In the genomic region with DNA sequence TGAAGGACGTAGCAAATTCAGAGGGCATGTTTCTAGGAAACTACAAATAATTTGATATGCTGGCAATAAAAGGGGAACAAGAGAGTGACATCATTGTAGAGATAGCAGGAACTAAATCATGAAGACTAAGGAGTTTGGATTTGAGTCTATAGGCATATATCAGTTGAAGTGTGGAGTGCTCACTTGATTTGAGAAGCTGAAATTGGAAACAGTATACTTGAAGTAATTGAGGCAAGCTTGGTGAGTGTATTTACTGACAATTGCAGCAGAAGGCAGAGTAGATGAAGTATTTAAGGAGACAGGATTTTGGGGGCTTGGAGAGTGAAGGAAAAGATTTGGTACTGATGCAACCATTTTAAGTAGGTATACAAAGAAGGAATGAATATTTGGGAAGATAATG, we compare ENCODE assay signal across 10 cellular contexts. TPM values are rescaled to one million over a fixed set of nuclear protein-coding genes. Genes with fewer than 3 reads are reported as not detected.
A peak's percentile ranks its signal among the peaks of the same experiment; 100 is the strongest.
DNase-seq lines count a peak whose midpoint lies in the region; ATAC-seq and TF ChIP-seq lines count a peak whose summit lies in the region.
"Had no signal": no experiment of that assay in that cellular context is flagged by ENCODE, and none has a peak within 500 bp of the region (broad histone marks: within the 10 kb centered on the region; RNA-seq: fewer than 3 reads in every experiment).

No MANE protein-coding gene starts in this region.

- H3K4me1 Mint-ChIP-seq in mesothelial cell of epicardium, result no peaks in the 10 kb centered on the region

- peak overlapping the region; percentile 48 for H3K4me2 ChIP-seq in HCT116 (ENCODE audit: low read length)

- H3K9me2 ChIP-seq in HCT116 (ENCODE audit: insufficient read depth), result no peaks in the 10 kb centered on the region

- no TSS peak for BruUV-seq in HCT116 (replicated peaks; lab: Mats Ljungman, UMichigan)

- TF ChIP-seq POLR2A in GM18505 (IDR thresholded peaks at IDR 0.05; ENCODE audit: borderline replicate concordance, extremely low read depth, insufficient read depth, insufficient read length), result no peak
- no peak for TF ChIP-seq POLR2A in HCT116 (IDR thresholded peaks at IDR 0.05; ENCODE audit: borderline replicate concordance, extremely low read depth, insufficient read depth, insufficient read length)

- intact Hi-C loops in HCT116 (cut with micrococcal nuclease), result no loop called here

- no peak overlapping the region for H3K4me3 ChIP-seq in HCT116 (replicated peaks in 1 of 2; ENCODE audit: low read depth in 1 of 2, low read length in 2 of 2)
- H3K4me3 ChIP-seq: tibial artery had no signal

- no peak for TF ChIP-seq RAD21 in HCT116 (IDR thresholded peaks at IDR 0.05; ENCODE audit: low read depth)

- peaks cover 11 to 20% of the 10 kb centered on the region in 2 experiments for H3K36me3 ChIP-seq in HCT116 (ENCODE audit: control insufficient read depth in 1 of 2, insufficient read depth in 2 of 2, low read length in 2 of 2)

- H3K9ac ChIP-seq in HCT116 (ENCODE audit: low read length), result no peak overlapping the region

- H3K36me3 Mint-ChIP-seq in mesothelial cell of epicardium, result peaks cover 24% of the 10 kb centered on the region

- H3K27ac Mint-ChIP-seq in mesothelial cell of epicardium, result peak overlapping the region; percentile 0
- H3K27ac Mint-ChIP-seq: memory B cell had no signal

- CTCF ChIA-PET in HCT116 (lab: Charles Lee), result interaction anchor here (1.5 kb wide), 1 partner anchor 17 kb away, joined by 4 read pairs; no protein-coding TSS in a partner anchor

- RAD21 ChIA-PET in HCT116 (lab: Charles Lee; ENCODE audit: low non-redundant PET in 1 of 2, low total read pairs in 2 of 2, uncharacterized antibody in 2 of 2, unreplicated experiment in 2 of 2), result no interaction called here

- TF ChIP-seq CTCF in HCT116 (IDR thresholded peaks at IDR 0.05 in 2 of 3, conservative IDR thresholded peaks at IDR 0.05 in 1 of 3; ENCODE audit: borderline replicate concordance in 1 of 3, insufficient read depth in 1 of 3, low read depth in 2 of 3, low read length in 2 of 3) (no peak), mesothelial cell of epicardium (IDR thresholded peaks at IDR 0.05; ENCODE audit: unreplicated experiment) (no peak)

- peaks cover 18 to 45% of the 10 kb centered on the region in 2 experiments for H3K4me1 ChIP-seq in HCT116 (ENCODE audit: control insufficient read depth in 1 of 2, insufficient read depth in 2 of 2, low read length in 2 of 2)

- H3K4me3 Mint-ChIP-seq in mesothelial cell of epicardium, result no peak overlapping the region
- H3K4me3 Mint-ChIP-seq: memory B cell had no signal

- no peaks in the 10 kb centered on the region for H3K27me3 ChIP-seq in HCT116 (ENCODE audit: insufficient read depth, low read length)
- H3K27me3 ChIP-seq: tibial artery had no signal

- ATAC-seq in GM18505 (IDR thresholded peaks at IDR 0.05; ENCODE audit: unreplicated experiment) (peak; percentile 11), HCT116 (peak; percentile 4; the same call in 1 of the 2 replicates), SK-N-SH treated with all-trans-retinoic acid at 6 μM for 48 hours (peak; percentile 40), left lobe of liver (no peak)

- POLR2A ChIA-PET in HCT116 (lab: Charles Lee), result interaction anchor here (0.8 kb wide), 1 partner anchor 16 kb away, joined by 3 read pairs; no protein-coding TSS in a partner anchor

- no peaks in the 10 kb centered on the region for H3K79me2 ChIP-seq in HCT116 (ENCODE audit: insufficient read depth, low read length)

- no peaks in the 10 kb centered on the region for H3K27me3 Mint-ChIP-seq in mesothelial cell of epicardium (ENCODE audit: low read depth)
- H3K27me3 Mint-ChIP-seq: memory B cell had no signal

- no peaks in the 10 kb centered on the region for H3K9me3 Mint-ChIP-seq in mesothelial cell of epicardium
- H3K9me3 Mint-ChIP-seq: memory B cell had no signal

- DNase-seq in HCT116 (ENCODE audit: low read depth, low spot score), result no peak
- no peak for DNase-seq in mesothelial cell of epicardium (ENCODE audit: low spot score in 2 of 2, unreplicated experiment in 2 of 2)
- no peak for DNase-seq in NCI-H1092 (lab: John Stamatoyannopoulos, UW)
- DNase-seq in SIG-M5 treated with dmso at 0.1 percent for 504 hours (lab: John Stamatoyannopoulos, UW; ENCODE audit: unreplicated experiment), result no peak
- DNase-seq in left lobe of liver (ENCODE audit: low spot score), result no peak
- DNase-seq: SHP77, tibial artery had no signal

- no peaks in the 10 kb centered on the region for H3K9me3 ChIP-seq in HCT116 (ENCODE audit: control insufficient read depth in 1 of 2, insufficient read depth in 1 of 2, low read depth in 1 of 2, low read length in 2 of 2)
- H3K9me3 ChIP-seq: tibial artery had no signal

- H4K20me1 ChIP-seq in HCT116 (ENCODE audit: insufficient read depth), result no peaks in the 10 kb centered on the region

- no peak overlapping the region for H2AFZ ChIP-seq in HCT116 (ENCODE audit: low read depth, low read length, poor library complexity, severe bottlenecking)

- H3K27ac ChIP-seq in HCT116 (ENCODE audit: low read depth, low read length), result peak overlapping the region; percentile 46; the same call in 1 of the 2 replicates
- H3K27ac ChIP-seq: tibial artery had no signal

TF ChIP-seq in HCT116, 20 proteins besides CTCF, POLR2A, EP300 and RAD21 (continues in another document):
- TF ChIP-seq POLR2AphosphoS5 (IDR thresholded peaks at IDR 0.05; ENCODE audit: low read depth, low read length), result no peak
- no peak for TF ChIP-seq SP1 (IDR thresholded peaks at IDR 0.05; ENCODE audit: low read depth)
- no peak for TF ChIP-seq EZH2phosphoT487 (IDR thresholded peaks at IDR 0.05; ENCODE audit: borderline replicate concordance)
- TF ChIP-seq JUND (IDR thresholded peaks at IDR 0.05), result no peak
- TF ChIP-seq EZH2 (IDR thresholded peaks at IDR 0.05), result no peak
- TF ChIP-seq ZNF274 (IDR thresholded peaks at IDR 0.05; ENCODE audit: low read depth, low read length), result no peak
- no peak for TF ChIP-seq EGR1 (IDR thresholded peaks at IDR 0.05; ENCODE audit: low read depth)
- TF ChIP-seq, protein P1, sequence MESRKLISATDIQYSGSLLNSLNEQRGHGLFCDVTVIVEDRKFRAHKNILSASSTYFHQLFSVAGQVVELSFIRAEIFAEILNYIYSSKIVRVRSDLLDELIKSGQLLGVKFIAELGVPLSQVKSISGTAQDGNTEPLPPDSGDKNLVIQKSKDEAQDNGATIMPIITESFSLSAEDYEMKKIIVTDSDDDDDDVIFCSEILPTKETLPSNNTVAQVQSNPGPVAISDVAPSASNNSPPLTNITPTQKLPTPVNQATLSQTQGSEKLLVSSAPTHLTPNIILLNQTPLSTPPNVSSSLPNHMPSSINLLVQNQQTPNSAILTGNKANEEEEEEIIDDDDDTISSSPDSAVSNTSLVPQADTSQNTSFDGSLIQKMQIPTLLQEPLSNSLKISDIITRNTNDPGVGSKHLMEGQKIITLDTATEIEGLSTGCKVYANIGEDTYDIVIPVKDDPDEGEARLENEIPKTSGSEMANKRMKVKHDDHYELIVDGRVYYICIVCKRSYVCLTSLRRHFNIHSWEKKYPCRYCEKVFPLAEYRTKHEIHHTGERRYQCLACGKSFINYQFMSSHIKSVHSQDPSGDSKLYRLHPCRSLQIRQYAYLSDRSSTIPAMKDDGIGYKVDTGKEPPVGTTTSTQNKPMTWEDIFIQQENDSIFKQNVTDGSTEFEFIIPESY (IDR thresholded peaks at IDR 0.05; ENCODE audit: extremely low read depth, insufficient replicate concordance, low read length), result no peak
- no peak for TF ChIP-seq FOSL1 (IDR thresholded peaks at IDR 0.05; ENCODE audit: low read depth)
- no peak for TF ChIP-seq ELF1 (IDR thresholded peaks at IDR 0.05; ENCODE audit: borderline replicate concordance, low read depth)
- no peak for TF ChIP-seq CBX3 (IDR thresholded peaks at IDR 0.05; ENCODE audit: low read depth)

TF ChIP-seq in SK-N-SH treated with all-trans-retinoic acid at 6 μM for 48 hours, 23 proteins besides CTCF, POLR2A, EP300 and RAD21 (continues in another document):
- TF ChIP-seq ESRRG (CRISPR knock-in tag; IDR thresholded peaks at IDR 0.05) (no peak), ZNF565 (CRISPR knock-in tag; conservative IDR thresholded peaks at IDR 0.05; ENCODE audit: low read depth) (no peak), RARB (CRISPR knock-in tag; IDR thresholded peaks at IDR 0.05) (no peak), ZNF70 (CRISPR knock-in tag; IDR thresholded peaks at IDR 0.05) (no peak), SNAI2 (CRISPR knock-in tag; IDR thresholded peaks at IDR 0.05) (no peak), ZFP3 (CRISPR knock-in tag; IDR thresholded peaks at IDR 0.05) (no peak), BACH2 (CRISPR knock-in tag; IDR thresholded peaks at IDR 0.05; ENCODE audit: borderline replicate concordance) (no peak), ZC3H10 (CRISPR knock-in tag; IDR thresholded peaks at IDR 0.05) (no peak), ISL1 (CRISPR knock-in tag; IDR thresholded peaks at IDR 0.05) (no peak), OSR1 (CRISPR knock-in tag; IDR thresholded peaks at IDR 0.05) (no peak), PPARA (CRISPR knock-in tag; IDR thresholded peaks at IDR 0.05; ENCODE audit: borderline replicate concordance) (no peak), CSDC2 (CRISPR knock-in tag; IDR thresholded peaks at IDR 0.05) (no peak)
- TF ChIP-seq, protein P2, sequence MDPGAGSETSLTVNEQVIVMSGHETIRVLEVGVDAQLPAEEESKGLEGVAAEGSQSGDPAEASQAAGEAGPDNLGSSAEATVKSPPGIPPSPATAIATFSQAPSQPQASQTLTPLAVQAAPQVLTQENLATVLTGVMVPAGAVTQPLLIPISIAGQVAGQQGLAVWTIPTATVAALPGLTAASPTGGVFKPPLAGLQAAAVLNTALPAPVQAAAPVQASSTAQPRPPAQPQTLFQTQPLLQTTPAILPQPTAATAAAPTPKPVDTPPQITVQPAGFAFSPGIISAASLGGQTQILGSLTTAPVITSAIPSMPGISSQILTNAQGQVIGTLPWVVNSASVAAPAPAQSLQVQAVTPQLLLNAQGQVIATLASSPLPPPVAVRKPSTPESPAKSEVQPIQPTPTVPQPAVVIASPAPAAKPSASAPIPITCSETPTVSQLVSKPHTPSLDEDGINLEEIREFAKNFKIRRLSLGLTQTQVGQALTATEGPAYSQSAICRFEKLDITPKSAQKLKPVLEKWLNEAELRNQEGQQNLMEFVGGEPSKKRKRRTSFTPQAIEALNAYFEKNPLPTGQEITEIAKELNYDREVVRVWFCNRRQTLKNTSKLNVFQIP (CRISPR knock-in tag; IDR thresholded peaks at IDR 0.05; ENCODE audit: borderline replicate concordance, low read depth), result no peak

RNA-seq across cellular contexts. Expression of gene TMCO2, which starts 6.4 kb away (rescaled TPM):
- total RNA-seq in HCT116 (2021; ENCODE audit: unreplicated experiment) (not detected), mesothelial cell of epicardium (not detected in 3 replicates), left lobe of liver (not detected)
- not detected in 2 replicates for polyA plus RNA-seq in HCT116 (2012)

RNA-seq across cellular contexts. Expression of gene ZMPSTE24, which starts 16.7 kb away (rescaled TPM):
- total RNA-seq in HCT116 (2021; ENCODE audit: unreplicated experiment) (39.6 TPM), mesothelial cell of epicardium (27.2 to 29.0 TPM (median 28.4 TPM) in 3 replicates), left lobe of liver (19.5 TPM)
- 8.0 and 9.8 TPM in 2 replicates for polyA plus RNA-seq in HCT116 (2012)
